In the genomic region with DNA sequence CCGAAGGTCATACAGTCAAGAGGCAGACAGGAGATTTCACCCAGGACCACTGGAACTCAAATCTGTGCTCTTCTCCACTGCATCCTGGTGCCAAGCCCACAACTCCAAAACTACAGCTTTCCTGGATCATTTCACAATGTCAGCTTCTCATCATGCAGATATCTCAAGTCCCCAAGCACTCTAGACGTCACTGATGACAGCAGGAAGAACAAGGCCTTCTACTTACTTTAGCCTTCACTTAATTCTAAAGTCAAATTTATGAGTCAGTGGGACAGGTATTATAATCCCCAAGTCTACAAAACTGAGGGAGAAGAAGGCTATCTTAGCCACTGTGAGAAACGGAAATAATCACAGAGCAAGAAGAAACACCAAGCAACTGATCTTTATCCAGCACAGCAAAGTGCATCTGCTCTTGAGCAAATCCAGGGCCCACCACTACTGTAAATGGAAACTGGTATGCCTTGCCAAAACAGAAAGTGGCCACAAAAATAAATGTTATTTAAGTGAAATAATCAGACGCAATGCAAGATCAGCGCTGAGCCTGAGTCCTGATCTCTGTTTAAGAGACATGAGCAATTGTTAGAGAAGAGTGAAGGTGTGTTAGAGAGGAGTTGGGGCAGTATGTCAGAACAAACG, we compare ENCODE assay signal across 1 cellular context.
TF ChIP-seq lines count a peak whose summit lies in the region.

No MANE protein-coding gene starts in this region.

TF ChIP-seq in A549, 52 proteins besides CTCF, POLR2A, EP300 and RAD21 (continued from another document):
- TF ChIP-seq, protein P1, sequence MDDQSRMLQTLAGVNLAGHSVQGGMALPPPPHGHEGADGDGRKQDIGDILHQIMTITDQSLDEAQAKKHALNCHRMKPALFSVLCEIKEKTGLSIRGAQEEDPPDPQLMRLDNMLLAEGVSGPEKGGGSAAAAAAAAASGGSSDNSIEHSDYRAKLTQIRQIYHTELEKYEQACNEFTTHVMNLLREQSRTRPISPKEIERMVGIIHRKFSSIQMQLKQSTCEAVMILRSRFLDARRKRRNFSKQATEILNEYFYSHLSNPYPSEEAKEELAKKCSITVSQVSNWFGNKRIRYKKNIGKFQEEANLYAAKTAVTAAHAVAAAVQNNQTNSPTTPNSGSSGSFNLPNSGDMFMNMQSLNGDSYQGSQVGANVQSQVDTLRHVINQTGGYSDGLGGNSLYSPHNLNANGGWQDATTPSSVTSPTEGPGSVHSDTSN (IDR thresholded peaks at IDR 0.05) = no peak
- TF ChIP-seq SMC3 (IDR thresholded peaks at IDR 0.05) (no peak), ESRRA (IDR thresholded peaks at IDR 0.05; ENCODE audit: borderline replicate concordance, low read length) (no peak), CEBPB (IDR thresholded peaks at IDR 0.05) (no peak), ZC3H11A (IDR thresholded peaks at IDR 0.05) (no peak)
- TF ChIP-seq, protein P2, sequence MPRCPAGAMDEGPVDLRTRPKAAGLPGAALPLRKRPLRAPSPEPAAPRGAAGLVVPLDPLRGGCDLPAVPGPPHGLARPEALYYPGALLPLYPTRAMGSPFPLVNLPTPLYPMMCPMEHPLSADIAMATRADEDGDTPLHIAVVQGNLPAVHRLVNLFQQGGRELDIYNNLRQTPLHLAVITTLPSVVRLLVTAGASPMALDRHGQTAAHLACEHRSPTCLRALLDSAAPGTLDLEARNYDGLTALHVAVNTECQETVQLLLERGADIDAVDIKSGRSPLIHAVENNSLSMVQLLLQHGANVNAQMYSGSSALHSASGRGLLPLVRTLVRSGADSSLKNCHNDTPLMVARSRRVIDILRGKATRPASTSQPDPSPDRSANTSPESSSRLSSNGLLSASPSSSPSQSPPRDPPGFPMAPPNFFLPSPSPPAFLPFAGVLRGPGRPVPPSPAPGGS (IDR thresholded peaks at IDR 0.05) = no peak
